8 cellular contexts compared by ENCODE assay signal in the genomic region with DNA sequence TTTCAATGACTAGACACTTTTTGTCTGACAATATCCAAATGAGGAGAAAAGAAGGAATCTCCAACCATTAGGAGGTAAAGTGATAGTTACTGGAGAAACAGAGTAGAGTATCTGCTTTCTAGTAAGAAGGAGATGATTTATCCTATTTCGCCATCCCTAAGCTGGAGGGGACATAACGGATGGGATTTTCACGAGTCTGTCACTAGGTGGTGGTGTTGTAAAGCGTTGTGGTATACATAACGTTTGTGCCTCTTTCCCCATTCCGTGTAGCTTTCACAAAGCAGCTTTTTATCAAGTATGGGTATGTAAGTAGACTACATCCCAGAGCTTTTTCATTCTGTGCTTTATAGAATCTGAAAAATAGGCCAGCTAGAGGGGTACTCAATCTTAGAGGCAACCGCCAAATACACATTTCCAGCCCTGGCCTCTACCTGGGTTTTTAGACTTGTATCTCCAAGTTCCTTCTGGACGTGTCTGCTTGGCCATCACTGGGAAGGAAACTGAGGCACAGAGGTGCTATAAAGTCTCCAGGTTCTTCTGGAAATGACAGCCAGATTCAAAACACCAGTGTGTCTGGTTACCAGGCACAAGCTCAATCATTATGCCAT. TPM values are rescaled to one million over a fixed set of nuclear protein-coding genes. Genes with fewer than 3 reads are reported as not detected.
DNase-seq lines count a peak whose midpoint lies in the region; ATAC-seq, FAIRE-seq and TF ChIP-seq lines count a peak whose summit lies in the region.

No MANE protein-coding gene starts in this region.

- no peak overlapping the region for H3K4me2 ChIP-seq in osteoblast (ENCODE audit: insufficient read depth, low read length)

- FAIRE-seq in A204.1 (lab: Jason Lieb, UNC): peak; percentile 94

- H3K4me1 ChIP-seq in foreskin keratinocyte (no peaks in the 10 kb centered on the region), osteoblast (ENCODE audit: insufficient read depth, low read length) (no peaks in the 10 kb centered on the region)

- H3K4me3 ChIP-seq in GM12875 (ENCODE audit: low read depth, low read length) (no peak overlapping the region), osteoblast (ENCODE audit: insufficient read depth, low read length) (no peak overlapping the region)
- no peak overlapping the region for H3K4me3 ChIP-seq in Jurkat, Clone E6-1 (ENCODE audit: low read length)

- DNase-seq in Jurkat, Clone E6-1 (ENCODE audit: low read depth, low spot score): peak; percentile 76
- DNase-seq in NOMO-1 treated with DMSO at 0.1 percent for 48 hours (lab: John Stamatoyannopoulos, UW; ENCODE audit: unreplicated experiment): peak; percentile 82
- DNase-seq in activated T-helper 1 cell treated with Interleukin-2 at 50 U/mL for 16 hours (ENCODE audit: low read depth): peak; percentile 8
- peak; percentile 46 to 74 for DNase-seq in foreskin keratinocyte
- peak; percentile 85 for DNase-seq in osteoblast (ENCODE audit: insufficient read length, low spot score, missing footprints)

- no peak overlapping the region for H3K27ac ChIP-seq in foreskin keratinocyte
- no peak overlapping the region for H3K27ac ChIP-seq in osteoblast (ENCODE audit: low read depth, low read length)

- no peaks in the 10 kb centered on the region for H3K9me3 ChIP-seq in osteoblast (ENCODE audit: low read depth, low read length)

- H2AFZ ChIP-seq in osteoblast (ENCODE audit: low read length): no peak overlapping the region

- H4K20me1 ChIP-seq in osteoblast (ENCODE audit: insufficient read depth, low read length): no peaks in the 10 kb centered on the region

- TF ChIP-seq CTCF in GM12875 (IDR thresholded peaks at IDR 0.05; ENCODE audit: borderline replicate concordance, insufficient read depth, low read depth, low read length): peak; percentile 67
- peak; percentile 96 for TF ChIP-seq CTCF in foreskin keratinocyte (conservative IDR thresholded peaks at IDR 0.05)
- TF ChIP-seq CTCF in osteoblast (IDR thresholded peaks at IDR 0.05; ENCODE audit: extremely low read depth, low read depth, low read length): peak; percentile 87

- H3K36me3 ChIP-seq in osteoblast (ENCODE audit: insufficient read depth, low read length): no peaks in the 10 kb centered on the region

- ATAC-seq in foreskin keratinocyte (peak; percentile 81), HG03108 (IDR thresholded peaks at IDR 0.05; ENCODE audit: unreplicated experiment) (no peak)

- peaks cover 3% of the 10 kb centered on the region for H3K27me3 ChIP-seq in foreskin keratinocyte
- H3K27me3 ChIP-seq in osteoblast (ENCODE audit: insufficient read depth, low read length): peaks cover 20% of the 10 kb centered on the region

- no peaks in the 10 kb centered on the region for H3K79me2 ChIP-seq in osteoblast (ENCODE audit: insufficient read depth, low read length)

RNA-seq across cellular contexts. Expression of a gene that starts 33.3 kb away (rescaled TPM):
- not detected for polyA plus RNA-seq in Jurkat, Clone E6-1 (2012; ENCODE audit: insufficient read depth, insufficient read length)
- total RNA-seq in foreskin keratinocyte (not detected in 2 replicates), osteoblast (not detected in 2 replicates)
- not detected in 2 replicates for polyA plus RNA-seq in foreskin keratinocyte

Comparison
In these comparisons a context has a peak if more than half of its experiments do, and no peak if none do; other contexts are left out.
1. DNase-seq: peak in every context shown above with its lines; median percentile 85 in osteoblast; 82 in NOMO-1 treated with DMSO at 0.1 percent for 48 hours; 76 in Jurkat, Clone E6-1; 60 in foreskin keratinocyte; 8 in activated T-helper 1 cell treated with Interleukin-2 at 50 U/mL for 16 hours.